ENCODE assay signal across 30 cellular contexts in the genomic region with DNA sequence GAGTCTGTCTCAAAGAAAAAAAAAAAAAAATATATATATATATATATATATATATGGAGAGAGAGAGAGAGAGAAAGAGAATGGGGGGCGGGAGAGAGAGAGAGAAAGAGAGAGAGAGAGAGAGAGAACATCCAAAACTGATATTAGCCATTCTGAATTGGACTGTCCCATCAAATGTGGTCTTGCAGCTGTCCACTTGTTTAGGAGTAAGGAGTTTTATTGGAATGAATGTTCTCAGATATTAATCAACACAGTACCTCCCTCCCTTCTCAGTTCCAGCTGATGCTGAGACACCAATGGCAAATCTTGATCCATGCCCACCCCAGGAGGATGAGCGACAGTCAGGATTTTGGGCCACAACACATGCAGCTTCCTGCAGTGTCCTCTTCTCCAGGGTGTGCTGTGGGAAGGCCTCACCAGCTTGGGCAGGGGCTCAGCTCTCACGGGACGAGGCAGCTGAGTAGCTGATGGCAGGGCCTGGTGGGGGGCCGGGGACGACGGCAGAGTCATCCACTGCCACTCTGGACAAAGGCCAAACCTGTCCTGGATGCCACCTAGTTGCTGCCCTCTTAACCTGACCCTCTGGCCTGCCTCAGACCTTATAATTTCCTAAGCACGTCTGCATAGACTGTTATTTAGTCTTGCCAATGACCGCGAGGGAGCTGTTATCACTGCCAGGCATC. TPM values are rescaled to one million over a fixed set of nuclear protein-coding genes. Genes with fewer than 3 reads are reported as not detected.
"Had no signal": no experiment of that assay in that cellular context is flagged by ENCODE, and none has a peak within 500 bp of the region (broad histone marks: within the 10 kb centered on the region; RNA-seq: fewer than 3 reads in every experiment).

No MANE protein-coding gene starts in this region.

- H3K36me3 ChIP-seq: ascending aorta, breast epithelium, cardiac muscle cell, colonic mucosa, esophagus squamous epithelium had no signal

- ATAC-seq: activated naive CD4-positive, alpha-beta T cell treated with anti-CD3 and anti-CD28 coated beads, Interleukin-2, amount 50 U/mL, for 72 hours; activated T-cell treated with anti-CD3 and anti-CD28 coated beads, Interleukin-2, amount 50 U/mL, for 72 hours; T-helper 17 cell had no signal

- H3K9me3 ChIP-seq: ascending aorta, breast epithelium, colonic mucosa, esophagus squamous epithelium had no signal

- H3K4me3 ChIP-seq: ascending aorta, breast epithelium, cardiac muscle cell, colonic mucosa, esophagus squamous epithelium had no signal

- H3K4me1 ChIP-seq: ascending aorta, breast epithelium, colonic mucosa had no signal

- H3K27ac ChIP-seq: ascending aorta, breast epithelium, cardiac muscle cell, colonic mucosa, epithelial cell of prostate, esophagus squamous epithelium had no signal

- H3K27me3 ChIP-seq: ascending aorta, breast epithelium, cardiac muscle cell, colonic mucosa had no signal

- DNase-seq: activated CD4-positive, alpha-beta memory T cell treated with anti-CD3 and anti-CD28 coated beads, Interleukin-2, amount 10 ng/mL, durations not matched to agents 7 days and 5 days; activated CD4-positive, alpha-beta T cell treated with anti-CD3 and anti-CD28 coated beads for 4 hours; activated CD4-positive, alpha-beta T cell treated with anti-CD3 and anti-CD28 coated beads, Interleukin-2, amount 10 ng/mL, durations not matched to agents 7 days and 5 days; activated CD4-positive, alpha-beta T cell treated with anti-CD3 and anti-CD28 coated beads, Interleukin-2, amount 50 U/mL, for 4 hours; activated CD4-positive, CD25-positive, alpha-beta regulatory T cell; activated CD4-positive, CD25-positive, alpha-beta regulatory T cell treated with anti-CD3 and anti-CD28 coated beads, Interleukin-2, amount 50 U/mL, for 72 hours; activated CD8-positive, alpha-beta memory T cell treated with anti-CD3 and anti-CD28 coated beads, Interleukin-2, amount 50 U/mL, for 48 hours; activated gamma-delta T cell; activated naive CD4-positive, alpha-beta T cell; activated naive CD4-positive, alpha-beta T cell treated with anti-CD3 and anti-CD28 coated beads, Interleukin-2, amount 10 ng/mL, durations not matched to agents 7 days and 5 days; activated naive CD8-positive, alpha-beta T cell treated with anti-CD3 and anti-CD28 coated beads, Interleukin-2, amount 10 ng/mL, durations not matched to agents 7 days and 5 days; activated T-cell treated with anti-CD3 and anti-CD28 coated beads for 4 hours; activated T-cell treated with anti-CD3 and anti-CD28 coated beads, Interleukin-2, amount 50 U/mL, for 24 hours; activated T-cell treated with anti-CD3 and anti-CD28 coated beads, Interleukin-2, amount 50 U/mL, for 72 hours; central memory CD4-positive, alpha-beta T cell; cerebellar nuclear complex; colonic mucosa; effector CD8-positive, alpha-beta T cell; esophagus squamous epithelium; T-helper 1 cell; T-helper 17 cell; T1000 had no signal

RNA-seq across cellular contexts. Expression of a gene that starts 9.3 kb away (rescaled TPM):
- total RNA-seq: activated CD4-positive, alpha-beta memory T cell treated with anti-CD3 and anti-CD28 coated beads, Interleukin-2, amount 10 ng/mL, durations not matched to agents 7 days and 5 days; activated CD4-positive, alpha-beta T cell treated with anti-CD3 and anti-CD28 coated beads, Interleukin-2, amount 10 ng/mL, durations not matched to agents 7 days and 5 days; activated naive CD4-positive, alpha-beta T cell treated with anti-CD3 and anti-CD28 coated beads, Interleukin-2, amount 50 U/mL, for 72 hours; activated naive CD8-positive, alpha-beta T cell treated with anti-CD3 and anti-CD28 coated beads, Interleukin-2, amount 10 ng/mL, durations not matched to agents 7 days and 5 days; activated T-cell treated with anti-CD3 and anti-CD28 coated beads, Interleukin-2, amount 50 U/mL, for 72 hours; ascending aorta; breast epithelium; cardiac muscle cell; esophagus squamous epithelium; fibroblast of lung; fibroblast of villous mesenchyme; frontal cortex; T-helper 17 cell had no signal
- polyA plus RNA-seq: cardiac muscle cell, fibroblast of lung had no signal
